Comparison of ENCODE assay signal across 29 cellular contexts in genomic region chr2:11241804-11242203, GRCh38.
"Had no signal": no experiment of that assay in that cellular context is flagged by ENCODE, and none has a peak within 500 bp of the region (broad histone marks: within the 10 kb centered on the region; RNA-seq: fewer than 3 reads in every experiment).

No MANE protein-coding gene starts in this region.

- H3K4me2 ChIP-seq: neural progenitor cell, smooth muscle cell had no signal

- H3K9me3 ChIP-seq: ovary, psoas muscle, spleen, stomach, thoracic aorta, thyroid gland, tibial nerve, upper lobe of left lung, vagina had no signal

- ATAC-seq: naive thymus-derived CD8-positive, alpha-beta T cell; natural killer cell treated with Interleukin-12 subunit alpha and Interleukin-12 subunit beta and Interleukin-15 and Interleukin-18, amount 100 ng/mL, for 72 hours; psoas muscle; right cardiac atrium; sciatic nerve; stimulated activated effector memory CD8-positive, alpha-beta T cell treated with anti-CD3 and anti-CD28 coated beads, Interleukin-12 subunit alpha, Interleukin-12 subunit beta, amount 100 ng/mL, for 72 hours; stimulated activated naive B cell treated with anti-CD40 and anti-IgM and Interleukin-4, amounts not matched to agents 10 μg/mL and 1 μg/mL and 100 μg/mL, for 72 hours had no signal

- H3K27me3 ChIP-seq: neural progenitor cell, ovary, spleen, stomach, thyroid gland, tibial nerve, upper lobe of left lung, vagina had no signal

- H3K27ac Mint-ChIP-seq: natural killer cell treated with Interleukin-12 subunit alpha and Interleukin-12 subunit beta and Interleukin-15 and Interleukin-18, amount 100 ng/mL, for 72 hours; neural progenitor cell; progenitor cell of endocrine pancreas; stimulated activated effector memory CD8-positive, alpha-beta T cell treated with anti-CD3 and anti-CD28 coated beads, Interleukin-12 subunit alpha, Interleukin-12 subunit beta, amount 100 ng/mL, for 72 hours; stimulated activated naive B cell treated with anti-CD40 and anti-IgM and Interleukin-4, amounts not matched to agents 10 μg/mL and 1 μg/mL and 100 μg/mL, for 72 hours; stimulated activated naive CD8-positive, alpha-beta T cell treated with anti-CD3 and anti-CD28 coated beads, Interleukin-15, Interleukin-2, amounts not matched to agents 100 ng/mL and 50 ng/mL, for 24 hours had no signal

- H3K36me3 Mint-ChIP-seq: natural killer cell treated with Interleukin-12 subunit alpha and Interleukin-12 subunit beta and Interleukin-15 and Interleukin-18, amount 100 ng/mL, for 72 hours had no signal

- H3K4me3 Mint-ChIP-seq: naive thymus-derived CD8-positive, alpha-beta T cell; natural killer cell treated with Interleukin-12 subunit alpha and Interleukin-12 subunit beta and Interleukin-15 and Interleukin-18, amount 100 ng/mL, for 72 hours; neural progenitor cell; stimulated activated effector memory CD8-positive, alpha-beta T cell treated with anti-CD3 and anti-CD28 coated beads, Interleukin-12 subunit alpha, Interleukin-12 subunit beta, amount 100 ng/mL, for 72 hours; stimulated activated naive B cell treated with anti-CD40 and anti-IgM and Interleukin-4, amounts not matched to agents 10 μg/mL and 1 μg/mL and 100 μg/mL, for 72 hours; stimulated activated naive CD8-positive, alpha-beta T cell treated with anti-CD3 and anti-CD28 coated beads, Interleukin-15, Interleukin-2, amounts not matched to agents 100 ng/mL and 50 ng/mL, for 24 hours had no signal

- FAIRE-seq: urothelium cell line had no signal

- H3K27me3 Mint-ChIP-seq: naive thymus-derived CD8-positive, alpha-beta T cell; natural killer cell treated with Interleukin-12 subunit alpha and Interleukin-12 subunit beta and Interleukin-15 and Interleukin-18, amount 100 ng/mL, for 72 hours; progenitor cell of endocrine pancreas; stimulated activated naive B cell treated with anti-CD40 and anti-IgM and Interleukin-4, amounts not matched to agents 10 μg/mL and 1 μg/mL and 100 μg/mL, for 72 hours; stimulated activated naive CD8-positive, alpha-beta T cell treated with anti-CD3 and anti-CD28 coated beads, Interleukin-15, Interleukin-2, amounts not matched to agents 100 ng/mL and 50 ng/mL, for 24 hours had no signal

- H2AFZ ChIP-seq: neural progenitor cell, parathyroid adenoma had no signal

- DNase-seq: naive thymus-derived CD8-positive, alpha-beta T cell; occipital lobe; ovary; posterior cingulate gyrus; psoas muscle; right cardiac atrium; spleen; stimulated activated CD4-positive, alpha-beta T cell treated with anti-CD3 and anti-CD28 coated beads, Interleukin-12 subunit alpha, Interleukin-12 subunit beta, amount 100 ng/mL, for 4 hours; stimulated activated CD4-positive, alpha-beta T cell treated with anti-CD3 and anti-CD28 coated beads, Interleukin-1b, Interleukin-23, amount 100 ng/mL, for 48 hours; stimulated activated CD4-positive, alpha-beta T cell treated with anti-CD3 and anti-CD28 coated beads, Interleukin-4, amount 100 ng/mL, for 1 hour; stimulated activated naive B cell treated with anti-CD40 and anti-IgM and Interleukin-4, amounts not matched to agents 10 μg/mL and 1 μg/mL and 100 μg/mL, for 72 hours; stimulated activated naive CD4-positive, alpha-beta T cell treated with Interleukin-2 at 50 U/mL for 16 hours; stomach; thyroid gland; trophoblast cell; upper lobe of left lung had no signal

- H3K4me3 ChIP-seq: neural progenitor cell, ovary, psoas muscle, skin epidermis, smooth muscle cell, spleen, stomach, thoracic aorta, thyroid gland, tibial nerve, upper lobe of left lung, vagina had no signal

- H3K4me1 ChIP-seq: neural progenitor cell, parathyroid adenoma, thyroid gland, tibial nerve, vagina had no signal

- H3K36me3 ChIP-seq: neural progenitor cell, ovary, thoracic aorta, thyroid gland, vagina had no signal

- H3K9ac ChIP-seq: neural progenitor cell, parathyroid adenoma had no signal

- H3K27ac ChIP-seq: neural progenitor cell, ovary, parathyroid adenoma, psoas muscle, skin epidermis, spleen, stomach, thoracic aorta, thyroid gland, tibial nerve, upper lobe of left lung, vagina had no signal

- H3K9me3 Mint-ChIP-seq: naive thymus-derived CD8-positive, alpha-beta T cell; natural killer cell treated with Interleukin-12 subunit alpha and Interleukin-12 subunit beta and Interleukin-15 and Interleukin-18, amount 100 ng/mL, for 72 hours; neural progenitor cell; stimulated activated effector memory CD8-positive, alpha-beta T cell treated with anti-CD3 and anti-CD28 coated beads, Interleukin-12 subunit alpha, Interleukin-12 subunit beta, amount 100 ng/mL, for 72 hours; stimulated activated naive B cell treated with anti-CD40 and anti-IgM and Interleukin-4, amounts not matched to agents 10 μg/mL and 1 μg/mL and 100 μg/mL, for 72 hours; stimulated activated naive CD8-positive, alpha-beta T cell treated with anti-CD3 and anti-CD28 coated beads, Interleukin-15, Interleukin-2, amounts not matched to agents 100 ng/mL and 50 ng/mL, for 24 hours had no signal
